15 cellular contexts compared by ENCODE assay signal in the genomic region with DNA sequence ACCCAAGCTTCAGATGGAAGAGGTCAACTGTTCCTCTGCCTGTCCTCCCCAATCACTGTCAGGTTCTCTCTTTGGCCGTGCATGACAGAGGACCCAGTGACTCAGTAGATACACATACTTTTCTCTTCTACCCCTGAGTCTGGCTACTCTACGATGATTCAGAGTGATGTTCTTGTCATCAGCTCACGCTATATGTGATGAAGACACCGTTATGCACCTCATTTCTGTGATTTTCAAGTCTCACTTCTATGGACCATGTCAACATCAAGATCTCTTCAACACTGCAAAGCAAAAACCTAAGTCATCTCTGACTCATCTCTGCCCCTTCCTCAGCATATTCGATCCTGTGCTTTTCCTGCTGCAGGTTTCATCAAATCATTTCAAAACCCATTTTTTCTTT.
DNase-seq lines count a peak whose midpoint lies in the region; ATAC-seq and TF ChIP-seq lines count a peak whose summit lies in the region.
"Had no signal": no experiment of that assay in that cellular context is flagged by ENCODE, and none has a peak within 500 bp of the region (broad histone marks: within the 10 kb centered on the region; RNA-seq: fewer than 3 reads in every experiment).

No MANE protein-coding gene starts in this region.

- H3K27ac Mint-ChIP-seq in activated CD8-positive, alpha-beta T cell treated with anti-CD3 and anti-CD28 coated beads for 36 hours: no peak overlapping the region
- no peak overlapping the region for H3K27ac Mint-ChIP-seq in activated CD8-positive, alpha-beta T cell treated with anti-CD3 and anti-CD28 coated beads, Interleukin-2, amount 10 ng/mL, durations not matched to agents 7 days and 5 days
- H3K27ac Mint-ChIP-seq: type B pancreatic cell had no signal

- no peaks in the 10 kb centered on the region for H3K9me3 Mint-ChIP-seq in activated CD8-positive, alpha-beta T cell treated with anti-CD3 and anti-CD28 coated beads for 36 hours
- no peaks in the 10 kb centered on the region for H3K9me3 Mint-ChIP-seq in activated CD8-positive, alpha-beta T cell treated with anti-CD3 and anti-CD28 coated beads, Interleukin-2, amount 10 ng/mL, durations not matched to agents 7 days and 5 days (ENCODE audit: insufficient read depth)

- H3K4me3 ChIP-seq in PC-3 (ENCODE audit: low read length) (no peak overlapping the region), skeletal muscle cell (ENCODE audit: low read depth, low read length) (no peak overlapping the region), gastrocnemius medialis (no peak overlapping the region)
- H3K4me3 ChIP-seq: esophagus squamous epithelium, MG63, PC-9 had no signal

- no peak for TF ChIP-seq CTCF in activated CD8-positive, alpha-beta T cell treated with anti-CD3 and anti-CD28 coated beads for 36 hours (IDR thresholded peaks at IDR 0.05)
- no peak for TF ChIP-seq CTCF in PC-3 (conservative IDR thresholded peaks at IDR 0.05; ENCODE audit: low read depth, low read length)
- TF ChIP-seq CTCF in gastrocnemius medialis (IDR thresholded peaks at IDR 0.05 in 4 of 5, conservative IDR thresholded peaks at IDR 0.05 in 1 of 5): no peak

- TF ChIP-seq POLR2A in gastrocnemius medialis (IDR thresholded peaks at IDR 0.05): no peak

- DNase-seq in activated CD8-positive, alpha-beta T cell treated with anti-CD3 and anti-CD28 coated beads for 36 hours: no peak
- DNase-seq in activated CD8-positive, alpha-beta T cell treated with anti-CD3 and anti-CD28 coated beads, Interleukin-2, amount 10 ng/mL, durations not matched to agents 7 days and 5 days: no peak
- DNase-seq in PC-3 (peak; percentile 67), dedifferentiated amniotic fluid mesenchymal stem cell (ENCODE audit: extremely low spot score) (peak; percentile 50), skeletal muscle cell (ENCODE audit: low read depth) (peak; percentile 80), gastrocnemius medialis (no peak)
- no peak for DNase-seq in stimulated activated CD8-positive, alpha-beta memory T cell treated with anti-CD3 and anti-CD28 coated beads, Interleukin-4, amount 100 ng/mL, for 48 hours
- DNase-seq: esophagus squamous epithelium, GDM1, kidney, MG63, PC-9, right cardiac atrium had no signal

- no peaks in the 10 kb centered on the region for H4K20me1 ChIP-seq in PC-3 (ENCODE audit: low read length)

- H3K4me1 Mint-ChIP-seq in activated CD8-positive, alpha-beta T cell treated with anti-CD3 and anti-CD28 coated beads for 36 hours (ENCODE audit: low read depth): peaks cover 14% of the 10 kb centered on the region
- H3K4me1 Mint-ChIP-seq in activated CD8-positive, alpha-beta T cell treated with anti-CD3 and anti-CD28 coated beads, Interleukin-2, amount 10 ng/mL, durations not matched to agents 7 days and 5 days (ENCODE audit: low read depth): peaks cover 11% of the 10 kb centered on the region

- H3K9me3 ChIP-seq in PC-3 (ENCODE audit: low read length): no peaks in the 10 kb centered on the region
- H3K9me3 ChIP-seq in gastrocnemius medialis: no peaks in the 10 kb centered on the region
- H3K9me3 ChIP-seq: esophagus squamous epithelium, MG63 had no signal

- peaks cover 25% of the 10 kb centered on the region for H3K36me3 Mint-ChIP-seq in activated CD8-positive, alpha-beta T cell treated with anti-CD3 and anti-CD28 coated beads for 36 hours (ENCODE audit: low read depth)
- H3K36me3 Mint-ChIP-seq in activated CD8-positive, alpha-beta T cell treated with anti-CD3 and anti-CD28 coated beads, Interleukin-2, amount 10 ng/mL, durations not matched to agents 7 days and 5 days (ENCODE audit: low read depth): peaks cover 60% of the 10 kb centered on the region

- H3K9ac ChIP-seq in PC-3 (ENCODE audit: low read length): no peak overlapping the region

- 0 out of 2 replicates have a peak, but pooled peaks cover 3% of the 10 kb centered on the region for H3K36me3 ChIP-seq in PC-3 (ENCODE audit: low read depth, low read length)
- peaks cover 0 to 11% of the 10 kb centered on the region in 2 donors for H3K36me3 ChIP-seq in gastrocnemius medialis

- H3K4me1 ChIP-seq in PC-3 (ENCODE audit: insufficient read depth, low read length) (peaks cover 21% of the 10 kb centered on the region; the same call in 1 of the 2 replicates), gastrocnemius medialis (peaks cover 0 to 6% of the 10 kb centered on the region in 2 donors)

- in situ Hi-C loops in gastrocnemius medialis (cut with MboI; ENCODE audit: low sequenced_read_pairs in 4 of 4): no loop called here

- CTCF ChIA-PET in activated CD8-positive, alpha-beta T cell treated with anti-CD3 and anti-CD28 coated beads for 36 hours (lab: Charles Lee): no interaction called here
- CTCF ChIA-PET in activated CD8-positive, alpha-beta T cell treated with anti-CD3 and anti-CD28 coated beads, Interleukin-2, amount 10 ng/mL, durations not matched to agents 7 days and 5 days (lab: Charles Lee): interaction anchor here (1.0 to 3.1 kb wide), 2 partner anchors 11 to 79 kb away, joined by 3 to 16 read pairs; a partner anchor contains a TSS
- CTCF ChIA-PET in PC-3 (lab: Charles Lee): no interaction called here

- no peak overlapping the region for H3K4me2 ChIP-seq in PC-3 (ENCODE audit: low read length)
- H3K4me2 ChIP-seq: PC-9 had no signal

- H3K4me3 Mint-ChIP-seq in activated CD8-positive, alpha-beta T cell treated with anti-CD3 and anti-CD28 coated beads for 36 hours: no peak overlapping the region
- H3K4me3 Mint-ChIP-seq in activated CD8-positive, alpha-beta T cell treated with anti-CD3 and anti-CD28 coated beads, Interleukin-2, amount 10 ng/mL, durations not matched to agents 7 days and 5 days: no peak overlapping the region
- H3K4me3 Mint-ChIP-seq: type B pancreatic cell had no signal

- no peaks in the 10 kb centered on the region for H3F3A ChIP-seq in PC-3 (ENCODE audit: low read length, unreplicated experiment)

- H3K27ac ChIP-seq in PC-3 (ENCODE audit: low read length) (peak overlapping the region; percentile 41), gastrocnemius medialis (no peak overlapping the region)
- H3K27ac ChIP-seq: esophagus squamous epithelium, PC-9 had no signal

- no peaks in the 10 kb centered on the region for H3K9me2 ChIP-seq in PC-3 (replicated peaks; ENCODE audit: low read length)

- H3K79me2 ChIP-seq in PC-3 (ENCODE audit: low read length): no peaks in the 10 kb centered on the region

- intact Hi-C loops in activated CD8-positive, alpha-beta T cell treated with anti-CD3 and anti-CD28 coated beads for 36 hours (cut with micrococcal nuclease): no loop called here
- intact Hi-C loops in PC-3 (cut with micrococcal nuclease) (no loop called here), gastrocnemius medialis (cut with DNase I; ENCODE audit: low total_unique reads) (no loop called here)

- POLR2A ChIA-PET in activated CD8-positive, alpha-beta T cell treated with anti-CD3 and anti-CD28 coated beads for 36 hours (lab: Charles Lee): interaction anchor here (0.6 kb wide), 1 partner anchor 70 kb away, joined by 3 read pairs; no protein-coding TSS in a partner anchor
- POLR2A ChIA-PET in activated CD8-positive, alpha-beta T cell treated with anti-CD3 and anti-CD28 coated beads, Interleukin-2, amount 10 ng/mL, durations not matched to agents 7 days and 5 days (lab: Charles Lee): no interaction called here
- POLR2A ChIA-PET in PC-3 (lab: Charles Lee; ENCODE audit: unreplicated experiment): no interaction called here

- H2AFZ ChIP-seq in PC-3 (ENCODE audit: low read length): no peak overlapping the region
- H2AFZ ChIP-seq: PC-9 had no signal

- no peaks in the 10 kb centered on the region for H3K27me3 Mint-ChIP-seq in activated CD8-positive, alpha-beta T cell treated with anti-CD3 and anti-CD28 coated beads for 36 hours
- no peaks in the 10 kb centered on the region for H3K27me3 Mint-ChIP-seq in activated CD8-positive, alpha-beta T cell treated with anti-CD3 and anti-CD28 coated beads, Interleukin-2, amount 10 ng/mL, durations not matched to agents 7 days and 5 days (ENCODE audit: low read depth)
- H3K27me3 Mint-ChIP-seq: type B pancreatic cell had no signal

- ATAC-seq in activated CD8-positive, alpha-beta T cell treated with anti-CD3 and anti-CD28 coated beads for 36 hours: peak; percentile 56
- no peak for ATAC-seq in activated CD8-positive, alpha-beta T cell treated with anti-CD3 and anti-CD28 coated beads, Interleukin-2, amount 10 ng/mL, durations not matched to agents 7 days and 5 days
- ATAC-seq in PC-3 (peak; percentile 91), HG03457 (IDR thresholded peaks at IDR 0.05; ENCODE audit: unreplicated experiment) (no peak), gastrocnemius medialis (no peak)
- ATAC-seq: right cardiac atrium had no signal

- no TSS peak for BruUV-seq in PC-3 (replicated peaks; lab: Mats Ljungman, UMichigan)

- no peaks in the 10 kb centered on the region for H3K27me3 ChIP-seq in PC-3 (ENCODE audit: low read length)
- H3K27me3 ChIP-seq in gastrocnemius medialis: no peaks in the 10 kb centered on the region
- H3K27me3 ChIP-seq: esophagus squamous epithelium, MG63 had no signal

Comparison
In these comparisons a context has a peak if more than half of its experiments do, and no peak if none do; other contexts are left out.
1. ATAC-seq: peak in activated CD8-positive, alpha-beta T cell treated with anti-CD3 and anti-CD28 coated beads for 36 hours (single experiment) and PC-3 (single experiment); none in activated CD8-positive, alpha-beta T cell treated with anti-CD3 and anti-CD28 coated beads, Interleukin-2, amount 10 ng/mL, durations not matched to agents 7 days and 5 days (single experiment), HG03457 (single experiment) and gastrocnemius medialis (0 of 2).
2. DNase-seq: peak in PC-3 (single experiment), dedifferentiated amniotic fluid mesenchymal stem cell (single experiment) and skeletal muscle cell (single experiment); none in activated CD8-positive, alpha-beta T cell treated with anti-CD3 and anti-CD28 coated beads for 36 hours (single experiment), activated CD8-positive, alpha-beta T cell treated with anti-CD3 and anti-CD28 coated beads, Interleukin-2, amount 10 ng/mL, durations not matched to agents 7 days and 5 days (single experiment), stimulated activated CD8-positive, alpha-beta memory T cell treated with anti-CD3 and anti-CD28 coated beads, Interleukin-4, amount 100 ng/mL, for 48 hours (single experiment) and gastrocnemius medialis (0 of 2).